In the genomic region with DNA sequence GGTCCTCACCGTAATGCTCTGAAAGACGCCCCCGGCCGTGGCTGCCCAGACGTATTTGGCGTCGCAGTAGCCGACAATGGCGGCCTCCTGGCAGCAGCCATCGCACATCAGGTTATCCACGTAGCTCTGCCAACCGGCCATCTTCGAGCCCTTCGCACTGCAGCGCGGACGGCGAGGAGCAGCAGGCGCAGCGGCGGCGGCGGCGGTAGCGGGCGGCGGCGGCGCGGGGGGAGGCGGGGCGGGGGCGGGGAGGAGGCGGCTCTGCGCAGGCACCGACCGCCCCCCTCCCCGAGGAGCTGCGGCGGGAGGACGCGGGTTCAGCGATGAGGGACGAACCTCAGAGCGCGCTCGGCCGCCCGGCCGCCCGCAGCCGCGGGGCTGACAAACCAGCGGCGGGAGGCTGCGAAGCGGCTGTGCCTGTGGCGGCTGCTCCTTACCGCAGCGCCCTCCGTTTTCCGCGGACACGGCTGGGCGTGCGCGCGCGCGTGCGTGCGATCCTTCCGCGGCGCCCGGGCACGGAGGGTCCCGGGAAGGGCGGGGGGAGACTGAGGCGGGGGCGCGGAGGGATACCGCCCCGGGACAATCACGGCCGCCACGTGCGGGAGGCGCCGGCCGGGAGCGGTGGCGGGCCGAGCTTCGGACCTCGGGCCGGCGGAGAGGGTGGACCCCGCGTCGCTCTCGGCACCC, we compare ENCODE assay signal across 1 cellular context.
TF ChIP-seq lines count a peak whose summit lies in the region.

PFN2 (minus strand) TSS at position 180 of the 687 bp plus-strand sequence; CDS start at position 141, 39 bp downstream.

TF ChIP-seq in HepG2, 621 proteins besides CTCF, POLR2A, EP300 and RAD21 (continued from another document and continues in another):
- no peak for TF ChIP-seq ZBTB46 (CRISPR knock-in tag; IDR thresholded peaks at IDR 0.05; ENCODE audit: borderline replicate concordance)
- peak; percentile 89; the same call in 1 of the 2 replicates for TF ChIP-seq ZSCAN29 (CRISPR knock-in tag; conservative IDR thresholded peaks at IDR 0.05)
- peak; percentile 74; the same call in 1 of the 2 replicates for TF ChIP-seq MTF1 (CRISPR knock-in tag; IDR thresholded peaks at IDR 0.05)
- TF ChIP-seq ZNF274 (CRISPR knock-in tag; IDR thresholded peaks at IDR 0.05), result peak; percentile 32; the same call in 1 of the 2 replicates
- no peak for TF ChIP-seq RELA (CRISPR knock-in tag; IDR thresholded peaks at IDR 0.05)
- peak; percentile 96 for TF ChIP-seq IRX3 (CRISPR knock-in tag; IDR thresholded peaks at IDR 0.05; ENCODE audit: borderline replicate concordance, low read depth)
- TF ChIP-seq ZNF20 (CRISPR knock-in tag; IDR thresholded peaks at IDR 0.05), result no peak
- TF ChIP-seq CBFB (CRISPR knock-in tag; IDR thresholded peaks at IDR 0.05), result peak; percentile 52
- TF ChIP-seq FOXJ3 (CRISPR knock-in tag; IDR thresholded peaks at IDR 0.05; ENCODE audit: borderline replicate concordance), result no peak
- peak; percentile 83; the same call in 1 of the 2 replicates for TF ChIP-seq ZNF562 (CRISPR knock-in tag; IDR thresholded peaks at IDR 0.05; ENCODE audit: borderline replicate concordance)
- no peak for TF ChIP-seq PLRG1 (conservative IDR thresholded peaks at IDR 0.05)
- TF ChIP-seq ZNF383 (CRISPR knock-in tag; IDR thresholded peaks at IDR 0.05; ENCODE audit: borderline replicate concordance), result no peak
- TF ChIP-seq, protein P1, sequence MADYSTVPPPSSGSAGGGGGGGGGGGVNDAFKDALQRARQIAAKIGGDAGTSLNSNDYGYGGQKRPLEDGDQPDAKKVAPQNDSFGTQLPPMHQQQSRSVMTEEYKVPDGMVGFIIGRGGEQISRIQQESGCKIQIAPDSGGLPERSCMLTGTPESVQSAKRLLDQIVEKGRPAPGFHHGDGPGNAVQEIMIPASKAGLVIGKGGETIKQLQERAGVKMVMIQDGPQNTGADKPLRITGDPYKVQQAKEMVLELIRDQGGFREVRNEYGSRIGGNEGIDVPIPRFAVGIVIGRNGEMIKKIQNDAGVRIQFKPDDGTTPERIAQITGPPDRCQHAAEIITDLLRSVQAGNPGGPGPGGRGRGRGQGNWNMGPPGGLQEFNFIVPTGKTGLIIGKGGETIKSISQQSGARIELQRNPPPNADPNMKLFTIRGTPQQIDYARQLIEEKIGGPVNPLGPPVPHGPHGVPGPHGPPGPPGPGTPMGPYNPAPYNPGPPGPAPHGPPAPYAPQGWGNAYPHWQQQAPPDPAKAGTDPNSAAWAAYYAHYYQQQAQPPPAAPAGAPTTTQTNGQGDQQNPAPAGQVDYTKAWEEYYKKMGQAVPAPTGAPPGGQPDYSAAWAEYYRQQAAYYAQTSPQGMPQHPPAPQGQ (CRISPR knock-in tag; IDR thresholded peaks at IDR 0.05; ENCODE audit: borderline replicate concordance), result no peak
- no peak; the same call in 1 of the 2 replicates for TF ChIP-seq JUND (CRISPR knock-in tag; IDR thresholded peaks at IDR 0.05)
- no peak for TF ChIP-seq ZKSCAN1 (IDR thresholded peaks at IDR 0.05; ENCODE audit: low read length)
- no peak; the same call in 1 of the 2 replicates for TF ChIP-seq ZNF790 (CRISPR knock-in tag; IDR thresholded peaks at IDR 0.05; ENCODE audit: borderline replicate concordance)
- TF ChIP-seq ZNF670 (CRISPR knock-in tag; IDR thresholded peaks at IDR 0.05; ENCODE audit: borderline replicate concordance), result no peak
- peak; percentile 80; the same call in 1 of the 2 replicates for TF ChIP-seq MYPOP (CRISPR knock-in tag; IDR thresholded peaks at IDR 0.05)
- TF ChIP-seq TGIF2 (CRISPR knock-in tag; IDR thresholded peaks at IDR 0.05), result peak; percentile 28; the same call in 1 of the 2 replicates
- TF ChIP-seq ZNF205 (CRISPR knock-in tag; IDR thresholded peaks at IDR 0.05), result no peak
- TF ChIP-seq TEAD3 (CRISPR knock-in tag; optimal IDR thresholded peaks at IDR 0.05; ENCODE audit: borderline replicate concordance), result peak; percentile 36
- TF ChIP-seq ISL2 (CRISPR knock-in tag; IDR thresholded peaks at IDR 0.05), result no peak
- TF ChIP-seq, protein P2, sequence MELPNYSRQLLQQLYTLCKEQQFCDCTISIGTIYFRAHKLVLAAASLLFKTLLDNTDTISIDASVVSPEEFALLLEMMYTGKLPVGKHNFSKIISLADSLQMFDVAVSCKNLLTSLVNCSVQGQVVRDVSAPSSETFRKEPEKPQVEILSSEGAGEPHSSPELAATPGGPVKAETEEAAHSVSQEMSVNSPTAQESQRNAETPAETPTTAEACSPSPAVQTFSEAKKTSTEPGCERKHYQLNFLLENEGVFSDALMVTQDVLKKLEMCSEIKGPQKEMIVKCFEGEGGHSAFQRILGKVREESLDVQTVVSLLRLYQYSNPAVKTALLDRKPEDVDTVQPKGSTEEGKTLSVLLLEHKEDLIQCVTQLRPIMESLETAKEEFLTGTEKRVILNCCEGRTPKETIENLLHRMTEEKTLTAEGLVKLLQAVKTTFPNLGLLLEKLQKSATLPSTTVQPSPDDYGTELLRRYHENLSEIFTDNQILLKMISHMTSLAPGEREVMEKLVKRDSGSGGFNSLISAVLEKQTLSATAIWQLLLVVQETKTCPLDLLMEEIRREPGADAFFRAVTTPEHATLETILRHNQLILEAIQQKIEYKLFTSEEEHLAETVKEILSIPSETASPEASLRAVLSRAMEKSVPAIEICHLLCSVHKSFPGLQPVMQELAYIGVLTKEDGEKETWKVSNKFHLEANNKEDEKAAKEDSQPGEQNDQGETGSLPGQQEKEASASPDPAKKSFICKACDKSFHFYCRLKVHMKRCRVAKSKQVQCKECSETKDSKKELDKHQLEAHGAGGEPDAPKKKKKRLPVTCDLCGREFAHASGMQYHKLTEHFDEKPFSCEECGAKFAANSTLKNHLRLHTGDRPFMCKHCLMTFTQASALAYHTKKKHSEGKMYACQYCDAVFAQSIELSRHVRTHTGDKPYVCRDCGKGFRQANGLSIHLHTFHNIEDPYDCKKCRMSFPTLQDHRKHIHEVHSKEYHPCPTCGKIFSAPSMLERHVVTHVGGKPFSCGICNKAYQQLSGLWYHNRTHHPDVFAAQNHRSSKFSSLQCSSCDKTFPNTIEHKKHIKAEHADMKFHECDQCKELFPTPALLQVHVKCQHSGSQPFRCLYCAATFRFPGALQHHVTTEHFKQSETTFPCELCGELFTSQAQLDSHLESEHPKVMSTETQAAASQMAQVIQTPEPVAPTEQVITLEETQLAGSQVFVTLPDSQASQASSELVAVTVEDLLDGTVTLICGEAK (IDR thresholded peaks at IDR 0.05), result no peak
- TF ChIP-seq, protein P2 (CRISPR knock-in tag; IDR thresholded peaks at IDR 0.05), result peak; percentile 67
- peak; percentile 80; the same call in 1 of the 2 replicates for TF ChIP-seq ZNF616 (CRISPR knock-in tag; IDR thresholded peaks at IDR 0.05; ENCODE audit: low read depth)
- TF ChIP-seq GLI4 (CRISPR knock-in tag; IDR thresholded peaks at IDR 0.05; ENCODE audit: borderline replicate concordance), result no peak
- TF ChIP-seq UBTF (CRISPR knock-in tag; IDR thresholded peaks at IDR 0.05), result peak; percentile 90; the same call in 1 of the 2 replicates
- no peak for TF ChIP-seq PCBP1 (IDR thresholded peaks at IDR 0.05; ENCODE audit: borderline replicate concordance, low read depth, low read length)
- TF ChIP-seq SNAPC5 (CRISPR knock-in tag; IDR thresholded peaks at IDR 0.05; ENCODE audit: borderline replicate concordance), result peak; percentile 58; the same call in 1 of the 2 replicates
- no peak; the same call in 1 of the 2 replicates for TF ChIP-seq ZNF782 (CRISPR knock-in tag; IDR thresholded peaks at IDR 0.05; ENCODE audit: borderline replicate concordance)
- TF ChIP-seq SALL1 (CRISPR knock-in tag; IDR thresholded peaks at IDR 0.05), result peak; percentile 85
- peak; percentile 93; the same call in 1 of the 2 replicates for TF ChIP-seq ZNF773 (CRISPR knock-in tag; IDR thresholded peaks at IDR 0.05; ENCODE audit: borderline replicate concordance)
- peak; percentile 88 for TF ChIP-seq RNF2 (conservative IDR thresholded peaks at IDR 0.05; ENCODE audit: low read depth)
- peak; percentile 23; the same call in 1 of the 2 replicates for TF ChIP-seq MEIS1 (CRISPR knock-in tag; IDR thresholded peaks at IDR 0.05; ENCODE audit: borderline replicate concordance)
- TF ChIP-seq ELF3 (CRISPR knock-in tag; IDR thresholded peaks at IDR 0.05), result peak; percentile 58
- TF ChIP-seq EED (CRISPR knock-in tag; IDR thresholded peaks at IDR 0.05), result peak; percentile 53; the same call in 1 of the 2 replicates
- TF ChIP-seq ZNF781 (CRISPR knock-in tag; IDR thresholded peaks at IDR 0.05; ENCODE audit: borderline replicate concordance, not compliant biosample characterization), result no peak
- no peak for TF ChIP-seq ZIK1 (CRISPR knock-in tag; IDR thresholded peaks at IDR 0.05; ENCODE audit: borderline replicate concordance, low read depth)
- TF ChIP-seq, protein P3, sequence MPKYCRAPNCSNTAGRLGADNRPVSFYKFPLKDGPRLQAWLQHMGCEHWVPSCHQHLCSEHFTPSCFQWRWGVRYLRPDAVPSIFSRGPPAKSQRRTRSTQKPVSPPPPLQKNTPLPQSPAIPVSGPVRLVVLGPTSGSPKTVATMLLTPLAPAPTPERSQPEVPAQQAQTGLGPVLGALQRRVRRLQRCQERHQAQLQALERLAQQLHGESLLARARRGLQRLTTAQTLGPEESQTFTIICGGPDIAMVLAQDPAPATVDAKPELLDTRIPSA (CRISPR knock-in tag; IDR thresholded peaks at IDR 0.05; ENCODE audit: borderline replicate concordance), result peak; percentile 83; the same call in 1 of the 2 replicates
- no peak for TF ChIP-seq CEBPB (IDR thresholded peaks at IDR 0.05; ENCODE audit: borderline replicate concordance, low read depth, low read length)
- TF ChIP-seq TBX3 (IDR thresholded peaks at IDR 0.05; ENCODE audit: borderline replicate concordance), result no peak
